In the genomic region with DNA sequence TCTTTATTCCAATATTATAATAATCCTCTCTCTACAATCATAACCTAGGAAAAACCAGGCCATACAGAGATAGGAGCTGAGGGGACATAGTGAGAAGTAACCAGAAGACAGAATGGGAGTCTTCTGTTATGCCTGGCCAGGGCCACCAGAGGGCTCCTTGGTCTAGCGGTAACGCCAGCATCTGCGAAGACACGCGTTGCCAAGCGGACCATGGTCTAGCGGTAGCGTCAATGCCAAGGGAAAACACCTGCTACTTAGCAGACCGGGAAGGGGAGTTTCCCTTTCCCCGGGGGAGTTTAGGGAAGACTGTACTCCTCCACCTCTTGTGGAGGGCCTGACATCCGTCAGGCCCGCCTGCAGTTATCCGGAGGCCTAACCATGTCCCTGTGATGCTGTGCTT, we compare ENCODE assay signal across 1 cellular context.
TF ChIP-seq lines count a peak whose summit lies in the region.

No MANE protein-coding gene starts in this region.

TF ChIP-seq in GM23338, 12 proteins besides CTCF, POLR2A, EP300 and RAD21 (continued from another document):
- TF ChIP-seq, protein P1, sequence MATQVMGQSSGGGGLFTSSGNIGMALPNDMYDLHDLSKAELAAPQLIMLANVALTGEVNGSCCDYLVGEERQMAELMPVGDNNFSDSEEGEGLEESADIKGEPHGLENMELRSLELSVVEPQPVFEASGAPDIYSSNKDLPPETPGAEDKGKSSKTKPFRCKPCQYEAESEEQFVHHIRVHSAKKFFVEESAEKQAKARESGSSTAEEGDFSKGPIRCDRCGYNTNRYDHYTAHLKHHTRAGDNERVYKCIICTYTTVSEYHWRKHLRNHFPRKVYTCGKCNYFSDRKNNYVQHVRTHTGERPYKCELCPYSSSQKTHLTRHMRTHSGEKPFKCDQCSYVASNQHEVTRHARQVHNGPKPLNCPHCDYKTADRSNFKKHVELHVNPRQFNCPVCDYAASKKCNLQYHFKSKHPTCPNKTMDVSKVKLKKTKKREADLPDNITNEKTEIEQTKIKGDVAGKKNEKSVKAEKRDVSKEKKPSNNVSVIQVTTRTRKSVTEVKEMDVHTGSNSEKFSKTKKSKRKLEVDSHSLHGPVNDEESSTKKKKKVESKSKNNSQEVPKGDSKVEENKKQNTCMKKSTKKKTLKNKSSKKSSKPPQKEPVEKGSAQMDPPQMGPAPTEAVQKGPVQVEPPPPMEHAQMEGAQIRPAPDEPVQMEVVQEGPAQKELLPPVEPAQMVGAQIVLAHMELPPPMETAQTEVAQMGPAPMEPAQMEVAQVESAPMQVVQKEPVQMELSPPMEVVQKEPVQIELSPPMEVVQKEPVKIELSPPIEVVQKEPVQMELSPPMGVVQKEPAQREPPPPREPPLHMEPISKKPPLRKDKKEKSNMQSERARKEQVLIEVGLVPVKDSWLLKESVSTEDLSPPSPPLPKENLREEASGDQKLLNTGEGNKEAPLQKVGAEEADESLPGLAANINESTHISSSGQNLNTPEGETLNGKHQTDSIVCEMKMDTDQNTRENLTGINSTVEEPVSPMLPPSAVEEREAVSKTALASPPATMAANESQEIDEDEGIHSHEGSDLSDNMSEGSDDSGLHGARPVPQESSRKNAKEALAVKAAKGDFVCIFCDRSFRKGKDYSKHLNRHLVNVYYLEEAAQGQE (IDR thresholded peaks at IDR 0.05; ENCODE audit: unreplicated experiment) = no peak
- no peak for TF ChIP-seq STAT1 (IDR thresholded peaks at IDR 0.05; ENCODE audit: unreplicated experiment)
TF ChIP-seq in GM23338: peak in this region for 0.
